10 cellular contexts compared by ENCODE assay signal in genomic region chr5:134099288-134099872, GRCh38. TPM values are rescaled to one million over a fixed set of nuclear protein-coding genes. Genes with fewer than 3 reads are reported as not detected.
A peak's percentile ranks its signal among the peaks of the same experiment; 100 is the strongest.
DNase-seq lines count a peak whose midpoint lies in the region; ATAC-seq, FAIRE-seq and TF ChIP-seq lines count a peak whose summit lies in the region.
"Had no signal": no experiment of that assay in that cellular context is flagged by ENCODE, and none has a peak within 500 bp of the region (broad histone marks: within the 10 kb centered on the region; RNA-seq: fewer than 3 reads in every experiment).

No MANE protein-coding gene starts in this region.

- H3K9me3 ChIP-seq in K562 (replicated peaks; ENCODE audit: control insufficient read depth, insufficient read depth, low read depth, low read length) = no peaks in the 10 kb centered on the region
- H3K9me3 ChIP-seq: esophagus squamous epithelium had no signal

- H3K4me1 ChIP-seq in K562 (replicated peaks in 1 of 2; ENCODE audit: control insufficient read depth in 2 of 2, insufficient read depth in 2 of 2, low read length in 2 of 2) = peaks cover 0 to 12% of the 10 kb centered on the region in 2 experiments; a peak in 2 of 5 replicates

- H3K4me3 Mint-ChIP-seq in activated T-cell treated with anti-CD3 and anti-CD28 coated beads, Interleukin-2, amount 50 U/mL, for 24 hours = peak overlapping the region; percentile 62
- peak overlapping the region in 2 of 4 donors; percentile 62 to 71 for H3K4me3 Mint-ChIP-seq in IgD-negative memory B cell
- no peak overlapping the region for H3K4me3 Mint-ChIP-seq in stimulated activated effector memory CD8-positive, alpha-beta T cell treated with anti-CD3 and anti-CD28 coated beads, Interleukin-12 subunit alpha, Interleukin-12 subunit beta, amount 100 ng/mL, for 72 hours

- H3K36me3 ChIP-seq in K562 (ENCODE audit: control insufficient read depth, insufficient read depth, low read length) = no peaks in the 10 kb centered on the region
- H3K36me3 ChIP-seq: esophagus squamous epithelium had no signal

- CTCF ChIA-PET in K562 (lab: Yijun Ruan, JAX; ENCODE audit: low intra/inter-chr PET ratio) = interaction anchor here (1.2 kb wide), 1 partner anchor 59 kb away, joined by 3 read pairs; no protein-coding TSS in a partner anchor

- TF ChIP-seq CTCF in K562 (IDR thresholded peaks at IDR 0.05 in 2 of 3, conservative IDR thresholded peaks at IDR 0.05 in 1 of 3; ENCODE audit: insufficient read depth in 2 of 3, low read depth in 1 of 3, low read length in 3 of 3) = peak in 2 of 3 experiments; percentile 16 to 33; a peak in 2 of 6 replicates

- no peaks in the 10 kb centered on the region for H3K9me1 ChIP-seq in K562 (ENCODE audit: control insufficient read depth, insufficient read depth, low read length)

- intact Hi-C loops in K562 (cut with micrococcal nuclease) = no loop called here

- TF ChIP-seq EP300 in K562 (IDR thresholded peaks at IDR 0.05; ENCODE audit: low read length) = no peak

- DNase-seq in activated T-cell treated with anti-CD3 and anti-CD28 coated beads, Interleukin-2, amount 50 U/mL, for 24 hours = no peak
- DNase-seq in activated T-cell treated with anti-CD3 and anti-CD28 coated beads for 4 hours = no peak
- DNase-seq in K562 (ENCODE audit: extremely low read depth in 1 of 4, low spot score in 3 of 4) = peak in 2 of 4 experiments; percentile 47 to 49
- DNase-seq in stimulated activated effector memory CD8-positive, alpha-beta T cell treated with anti-CD3 and anti-CD28 coated beads, Interleukin-12 subunit alpha, Interleukin-12 subunit beta, amount 100 ng/mL, for 72 hours (ENCODE audit: low spot score in 2 of 2) = no peak
- no peak for DNase-seq in NCI-H774 (lab: John Stamatoyannopoulos, UW)
- no peak for DNase-seq in COR-L47 (lab: John Stamatoyannopoulos, UW)
- DNase-seq: esophagus squamous epithelium, T-helper 9 cell had no signal

- no peak overlapping the region for H3K27ac ChIP-seq in K562 (ENCODE audit: extremely low read depth, low read depth, low read length)

- peaks cover 82% of the 10 kb centered on the region for H3K4me1 Mint-ChIP-seq in activated T-cell treated with anti-CD3 and anti-CD28 coated beads, Interleukin-2, amount 50 U/mL, for 24 hours (ENCODE audit: low read depth)
- peaks cover 27 to 37% (median 34%) of the 10 kb centered on the region in 3 donors for H3K4me1 Mint-ChIP-seq in IgD-negative memory B cell
- peaks cover 62% of the 10 kb centered on the region for H3K4me1 Mint-ChIP-seq in stimulated activated effector memory CD8-positive, alpha-beta T cell treated with anti-CD3 and anti-CD28 coated beads, Interleukin-12 subunit alpha, Interleukin-12 subunit beta, amount 100 ng/mL, for 72 hours

- H3K27ac Mint-ChIP-seq in activated T-cell treated with anti-CD3 and anti-CD28 coated beads, Interleukin-2, amount 50 U/mL, for 24 hours = peak overlapping the region; percentile 94
- peak overlapping the region; percentile 89 to 99 (median 95) for H3K27ac Mint-ChIP-seq in IgD-negative memory B cell
- peak overlapping the region; percentile 29 for H3K27ac Mint-ChIP-seq in stimulated activated effector memory CD8-positive, alpha-beta T cell treated with anti-CD3 and anti-CD28 coated beads, Interleukin-12 subunit alpha, Interleukin-12 subunit beta, amount 100 ng/mL, for 72 hours

- H3K27me3 ChIP-seq in K562 (ENCODE audit: control insufficient read depth in 2 of 2, insufficient read depth in 2 of 2, low read length in 2 of 2) = peaks cover 2 to 5% of the 10 kb centered on the region in 2 experiments; a peak in 3 of 5 replicates

- TF ChIP-seq RAD21 in K562 (CRISPR knock-in tag; conservative IDR thresholded peaks at IDR 0.05 in 1 of 2, IDR thresholded peaks at IDR 0.05 in 1 of 2) = no peak

- peak overlapping the region in 1 of 2 experiments; percentile 38; a peak in 1 of 4 replicates for H3K9ac ChIP-seq in K562 (ENCODE audit: insufficient read depth in 1 of 2, low read depth in 2 of 2, low read length in 2 of 2)

- H3K4me3 ChIP-seq in K562 = no peak overlapping the region
- H3K4me3 ChIP-seq: esophagus squamous epithelium had no signal

- peak; percentile 71 for ATAC-seq in K562
- ATAC-seq in stimulated activated effector memory CD8-positive, alpha-beta T cell treated with anti-CD3 and anti-CD28 coated beads, Interleukin-12 subunit alpha, Interleukin-12 subunit beta, amount 100 ng/mL, for 72 hours = no peak
- no peak for ATAC-seq in HG02759 (IDR thresholded peaks at IDR 0.05; ENCODE audit: unreplicated experiment)

- 0 out of 2 replicates have a peak, but pooled peaks cover 3% of the 10 kb centered on the region for H4K20me1 ChIP-seq in K562 (replicated peaks; ENCODE audit: control insufficient read depth, insufficient read depth, low read length)

- H3K36me3 Mint-ChIP-seq in activated T-cell treated with anti-CD3 and anti-CD28 coated beads, Interleukin-2, amount 50 U/mL, for 24 hours (ENCODE audit: low read depth) = no peaks in the 10 kb centered on the region
- no peaks in the 10 kb centered on the region for H3K36me3 Mint-ChIP-seq in IgD-negative memory B cell
- H3K36me3 Mint-ChIP-seq in stimulated activated effector memory CD8-positive, alpha-beta T cell treated with anti-CD3 and anti-CD28 coated beads, Interleukin-12 subunit alpha, Interleukin-12 subunit beta, amount 100 ng/mL, for 72 hours = no peaks in the 10 kb centered on the region

- H3K9me3 Mint-ChIP-seq in activated T-cell treated with anti-CD3 and anti-CD28 coated beads, Interleukin-2, amount 50 U/mL, for 24 hours = no peaks in the 10 kb centered on the region
- H3K9me3 Mint-ChIP-seq in IgD-negative memory B cell = no peaks in the 10 kb centered on the region
- no peaks in the 10 kb centered on the region for H3K9me3 Mint-ChIP-seq in stimulated activated effector memory CD8-positive, alpha-beta T cell treated with anti-CD3 and anti-CD28 coated beads, Interleukin-12 subunit alpha, Interleukin-12 subunit beta, amount 100 ng/mL, for 72 hours

- POLR2A ChIA-PET in K562 (lab: Yijun Ruan, JAX) = interaction anchor here (0.9 to 1.7 kb wide), 2 partner anchors 33 to 44 kb away, joined by 3 to 4 read pairs; no protein-coding TSS in a partner anchor

- no peaks in the 10 kb centered on the region for H3K79me2 ChIP-seq in K562 (ENCODE audit: control insufficient read depth, insufficient read depth, low read length)

- 13% methylated on average over 11 of the region's 11 CpGs for WGBS in K562 (ENCODE audit: insufficient coverage, low coverage, missing lambda C conversion rate)

- in situ Hi-C loops in K562 (cut with MboI) = no loop called here

- no peak overlapping the region for H2AFZ ChIP-seq in K562 (ENCODE audit: low read depth, low read length)

- peak; percentile 51 for FAIRE-seq in K562 (lab: Jason Lieb, UNC)

- no TSS peak for BruUV-seq in K562 (replicated peaks; lab: Mats Ljungman, UMichigan)

- TF ChIP-seq POLR2A in K562 (conservative IDR thresholded peaks at IDR 0.05) = no peak

- H3K27me3 Mint-ChIP-seq in activated T-cell treated with anti-CD3 and anti-CD28 coated beads, Interleukin-2, amount 50 U/mL, for 24 hours = no peaks in the 10 kb centered on the region
- no peaks in the 10 kb centered on the region for H3K27me3 Mint-ChIP-seq in IgD-negative memory B cell

- no peak overlapping the region for H3K4me2 ChIP-seq in K562 (ENCODE audit: insufficient read depth, low read length)

TF ChIP-seq in K562, 482 proteins besides CTCF, POLR2A, EP300 and RAD21 (continues in another document):
- TF ChIP-seq SMARCE1 (IDR thresholded peaks at IDR 0.05) (no peak), CBFA2T3 (IDR thresholded peaks at IDR 0.05) (peak; percentile 66), NEUROD1 (IDR thresholded peaks at IDR 0.05; ENCODE audit: borderline replicate concordance, low read depth, low read length, partially characterized antibody) (no peak), EP400 (IDR thresholded peaks at IDR 0.05) (no peak), CREB1 (IDR thresholded peaks at IDR 0.05) (no peak), CREB1 (CRISPR knock-in tag; IDR thresholded peaks at IDR 0.05) (peak; percentile 14; the same call in 1 of the 2 replicates), SREBF2 (CRISPR knock-in tag; IDR thresholded peaks at IDR 0.05) (no peak), ZNF280A (IDR thresholded peaks at IDR 0.05; ENCODE audit: low read depth, partially characterized antibody) (no peak)

RNA-seq across cellular contexts. Expression of gene TCF7, which starts 15.1 kb away (rescaled TPM):
- polyA plus RNA-seq in IgD-negative memory B cell (41.7 TPM), K562 (2011; rRNA removed) (3.2 and 4.2 TPM in 2 replicates), K562 (2014; fragmentation: Illumina TruSeq; extraction: Trizol) (14.4 and 14.9 TPM in 2 replicates), K562 (2014; fragmentation: Nextera tagmentation; extraction: Ambion mirVana) (1 to 10 TPM; 1.6 to 2.0 TPM), K562 (2014; rRNA removed) (5.4 and 5.8 TPM in 2 replicates)
- 22.7 and 54.2 TPM in 2 replicates for total RNA-seq in K562 (2011; cell fraction: chromatin; rRNA removed; ENCODE audit: low replicate concordance)
- total RNA-seq in K562 (2011; cell fraction: nucleolus; rRNA removed) = 20.5 and 24.5 TPM in 2 replicates
- total RNA-seq in K562 (2011; cell fraction: nucleoplasm; rRNA removed) = 24.3 and 38.9 TPM in 2 replicates
- total RNA-seq in K562 (2014; rRNA removed) (5.8 TPM in 2 replicates), K562 (2014; rRNA removed; fragmentation: Illumina TruSeq; extraction: Trizol) (3.4 TPM in 2 replicates), K562 (2015; rRNA removed; fragmentation: Illumina TruSeq; extraction: Trizol) (3.1 and 3.2 TPM in 2 replicates), K562 (2021) (10.3 and 12.6 TPM in 2 replicates)
- 2.6 and 5.4 TPM in 2 replicates for polyA plus RNA-seq in K562 (2011; cell fraction: cytosol; rRNA removed)
- 4.1 and 11.1 TPM in 2 replicates for polyA plus RNA-seq in K562 (2011; cell fraction: nucleus; rRNA removed)
- polyA plus RNA-seq in K562 (2012) = 8.3 and 8.9 TPM in 2 replicates
- polyA minus RNA-seq in K562 (2011; rRNA and poly(A)+ RNA removed) = 5.5 and 7.4 TPM in 2 replicates
- 5.3 and 9.5 TPM in 2 replicates for polyA minus RNA-seq in K562 (2011; cell fraction: cytosol; rRNA and poly(A)+ RNA removed)
- polyA minus RNA-seq in K562 (2011; cell fraction: nucleus; rRNA and poly(A)+ RNA removed) = 8.3 and 13.5 TPM in 2 replicates

Comparison
In these comparisons a context has a peak if more than half of its experiments do, and no peak if none do; other contexts are left out.
1. H3K27ac Mint-ChIP-seq: peak in every context shown above with its lines; median percentile 95 in IgD-negative memory B cell; 94 in activated T-cell treated with anti-CD3 and anti-CD28 coated beads, Interleukin-2, amount 50 U/mL, for 24 hours; 29 in stimulated activated effector memory CD8-positive, alpha-beta T cell treated with anti-CD3 and anti-CD28 coated beads, Interleukin-12 subunit alpha, Interleukin-12 subunit beta, amount 100 ng/mL, for 72 hours.